ENCODE assay signal across 8 cellular contexts in the genomic region with DNA sequence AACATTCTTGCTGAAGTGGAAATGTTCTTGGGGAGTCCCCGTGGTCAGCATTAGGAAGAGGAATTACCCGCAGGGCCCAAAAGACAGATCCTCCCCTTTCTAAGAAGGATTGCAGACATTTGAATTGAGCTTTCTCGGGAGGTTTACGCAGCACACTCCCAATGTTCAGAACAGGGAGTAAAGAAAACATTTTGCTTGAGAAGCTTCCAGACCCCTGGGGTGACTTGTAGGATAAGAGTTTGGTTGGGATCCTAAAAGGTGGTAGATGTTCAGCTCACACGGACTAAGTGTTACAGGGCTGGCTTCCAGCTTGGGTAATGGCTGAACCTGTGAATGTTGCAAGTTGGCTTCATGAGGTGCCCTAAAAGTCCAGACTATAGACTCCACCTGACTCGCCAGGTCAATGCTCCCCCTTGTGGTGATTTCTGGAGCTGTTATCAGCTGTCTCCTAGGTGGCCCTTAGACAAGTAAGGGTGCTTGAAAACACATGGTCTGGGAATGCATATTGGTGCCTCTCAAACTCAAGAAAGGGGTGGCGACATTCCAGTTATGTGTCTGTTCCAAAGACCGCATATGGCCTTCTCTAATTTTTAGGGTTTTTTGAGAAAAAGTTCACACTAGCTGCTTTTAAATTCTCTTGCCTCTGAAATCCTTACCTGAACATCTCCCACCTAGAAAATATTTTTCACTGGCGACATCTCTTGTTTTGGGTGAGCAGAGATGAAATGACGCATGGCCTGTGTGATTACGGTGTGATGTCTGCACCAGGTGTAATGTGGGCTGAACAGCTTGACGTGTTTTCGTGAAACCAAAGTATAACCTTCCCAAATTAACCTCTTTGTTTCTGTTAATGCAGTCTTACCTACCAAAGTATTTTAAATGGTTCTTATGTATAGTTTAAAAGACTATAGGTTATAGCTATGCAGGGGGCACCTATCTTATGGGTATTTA.
A peak's percentile ranks its signal among the peaks of the same experiment; 100 is the strongest.
DNase-seq lines count a peak whose midpoint lies in the region; ATAC-seq and TF ChIP-seq lines count a peak whose summit lies in the region.

No MANE protein-coding gene starts in this region.

- peak; percentile 5 for DNase-seq in NCI-H2107 treated with DMSO at 0.1 percent for 48 hours (lab: John Stamatoyannopoulos, UW; ENCODE audit: unreplicated experiment)
- peak; percentile 76 for DNase-seq in activated CD4-positive, alpha-beta memory T cell treated with anti-CD3 and anti-CD28 coated beads for 36 hours
- DNase-seq in effector memory CD8-positive, alpha-beta T cell: peak; percentile 67 to 71 (median 69)
- DNase-seq in naive B cell: peak; percentile 52
- DNase-seq in stimulated activated naive CD4-positive, alpha-beta T cell treated with Interleukin-2 at 50 U/mL for 16 hours (lab: John Stamatoyannopoulos, UW): peak; percentile 52

- H3K36me3 Mint-ChIP-seq in activated CD4-positive, alpha-beta memory T cell treated with anti-CD3 and anti-CD28 coated beads for 36 hours: no peaks in the 10 kb centered on the region
- no peaks in the 10 kb centered on the region for H3K36me3 Mint-ChIP-seq in effector memory CD8-positive, alpha-beta T cell (ENCODE audit: insufficient read depth)
- no peaks in the 10 kb centered on the region for H3K36me3 Mint-ChIP-seq in naive B cell

- H3K27me3 Mint-ChIP-seq in activated CD4-positive, alpha-beta memory T cell treated with anti-CD3 and anti-CD28 coated beads for 36 hours: no peaks in the 10 kb centered on the region
- peaks cover 0 to 24% of the 10 kb centered on the region in 2 donors for H3K27me3 Mint-ChIP-seq in effector memory CD8-positive, alpha-beta T cell
- peaks cover 9 to 14% (median 14%) of the 10 kb centered on the region in 3 donors for H3K27me3 Mint-ChIP-seq in naive B cell

- no peak overlapping the region for H3K27ac ChIP-seq in 22Rv1

- no peak overlapping the region for H3K27ac Mint-ChIP-seq in activated CD4-positive, alpha-beta memory T cell treated with anti-CD3 and anti-CD28 coated beads for 36 hours
- no peak overlapping the region for H3K27ac Mint-ChIP-seq in effector memory CD8-positive, alpha-beta T cell
- no peak overlapping the region for H3K27ac Mint-ChIP-seq in naive B cell

- TF ChIP-seq CTCF in 22Rv1 (IDR thresholded peaks at IDR 0.05) (peak; percentile 85), GM12875 (IDR thresholded peaks at IDR 0.05; ENCODE audit: borderline replicate concordance, insufficient read depth, low read depth, low read length) (peak; percentile 84)

- H3K4me1 Mint-ChIP-seq in activated CD4-positive, alpha-beta memory T cell treated with anti-CD3 and anti-CD28 coated beads for 36 hours (ENCODE audit: low read depth): no peaks in the 10 kb centered on the region
- no peaks in the 10 kb centered on the region for H3K4me1 Mint-ChIP-seq in effector memory CD8-positive, alpha-beta T cell (ENCODE audit: low read depth in 2 of 2)
- H3K4me1 Mint-ChIP-seq in naive B cell: no peaks in the 10 kb centered on the region

- CTCF ChIA-PET in activated CD4-positive, alpha-beta memory T cell treated with anti-CD3 and anti-CD28 coated beads for 36 hours (lab: Charles Lee): interaction anchor here (0.7 to 9.6 kb wide), 45 partner anchors 8 to 593 kb away, joined by 3 to 180 read pairs (median 4); no protein-coding TSS in a partner anchor

- POLR2A ChIA-PET in activated CD4-positive, alpha-beta memory T cell treated with anti-CD3 and anti-CD28 coated beads for 36 hours (lab: Charles Lee): no interaction called here

- H3K4me3 Mint-ChIP-seq in activated CD4-positive, alpha-beta memory T cell treated with anti-CD3 and anti-CD28 coated beads for 36 hours: no peak overlapping the region
- no peak overlapping the region for H3K4me3 Mint-ChIP-seq in effector memory CD8-positive, alpha-beta T cell
- H3K4me3 Mint-ChIP-seq in naive B cell: no peak overlapping the region

- ATAC-seq in HG02798 (IDR thresholded peaks at IDR 0.05; ENCODE audit: poor library complexity, unreplicated experiment): peak; percentile 90
- peak; percentile 81 for ATAC-seq in effector memory CD8-positive, alpha-beta T cell (replicated peaks)
- ATAC-seq in naive B cell (ENCODE audit: low read depth in 2 of 2): peak; percentile 60 to 71

- no peaks in the 10 kb centered on the region for H3K9me3 Mint-ChIP-seq in activated CD4-positive, alpha-beta memory T cell treated with anti-CD3 and anti-CD28 coated beads for 36 hours
- no peaks in the 10 kb centered on the region for H3K9me3 Mint-ChIP-seq in effector memory CD8-positive, alpha-beta T cell
- no peaks in the 10 kb centered on the region for H3K9me3 Mint-ChIP-seq in naive B cell

- H3K4me3 ChIP-seq in GM12875 (ENCODE audit: low read depth, low read length): no peak overlapping the region

- intact Hi-C loops in activated CD4-positive, alpha-beta memory T cell treated with anti-CD3 and anti-CD28 coated beads for 36 hours (cut with micrococcal nuclease): loop anchor here (1.0 to 5.0 kb wide), 2 partner anchors 430 to 546 kb away; no protein-coding TSS in a partner anchor

Comparison
In these comparisons a context has a peak if more than half of its experiments do, and no peak if none do; other contexts are left out.
1. DNase-seq: peak in every context shown above with its lines; median percentile 76 in activated CD4-positive, alpha-beta memory T cell treated with anti-CD3 and anti-CD28 coated beads for 36 hours; 69 in effector memory CD8-positive, alpha-beta T cell; 52 in naive B cell; 52 in stimulated activated naive CD4-positive, alpha-beta T cell treated with Interleukin-2 at 50 U/mL for 16 hours; 5 in NCI-H2107 treated with DMSO at 0.1 percent for 48 hours.